Comparison of ENCODE assay signal across 11 cellular contexts in the genomic region with DNA sequence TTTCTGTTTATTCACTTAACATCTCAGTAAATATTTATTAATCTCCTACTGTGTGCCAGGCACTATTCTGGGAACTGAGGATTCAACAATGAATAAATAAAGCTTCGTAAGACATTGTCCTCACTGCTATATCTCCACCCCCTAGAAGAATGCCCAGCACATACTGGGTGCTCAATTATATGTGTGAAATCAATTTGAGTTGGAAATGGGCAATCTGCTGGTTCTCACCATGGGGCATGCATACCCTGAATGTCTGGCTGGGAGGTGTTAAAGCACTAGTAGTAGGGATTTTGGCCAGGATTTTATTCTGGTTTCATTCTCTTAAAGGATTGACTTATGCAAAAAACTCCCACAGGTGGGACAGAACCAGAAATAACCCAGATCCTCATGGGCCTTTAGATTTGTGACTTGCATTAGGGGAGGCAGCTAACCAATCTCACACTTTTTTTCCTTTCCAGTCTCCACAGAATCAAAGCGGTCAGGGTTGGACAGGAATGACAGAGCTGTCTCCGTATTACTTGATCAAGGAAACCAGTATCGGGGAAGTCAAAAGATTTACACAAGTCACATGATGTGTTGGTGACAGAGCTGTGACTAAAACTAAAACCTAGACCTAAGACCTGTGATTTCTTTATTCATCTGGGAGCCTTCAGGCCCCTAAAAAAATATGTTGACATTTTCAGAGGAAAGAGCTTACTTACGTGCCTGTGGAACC. TPM values are rescaled to one million over a fixed set of nuclear protein-coding genes. Genes with fewer than 3 reads are reported as not detected.
DNase-seq lines count a peak whose midpoint lies in the region; ATAC-seq and TF ChIP-seq lines count a peak whose summit lies in the region.
"Had no signal": no experiment of that assay in that cellular context is flagged by ENCODE, and none has a peak within 500 bp of the region (broad histone marks: within the 10 kb centered on the region; RNA-seq: fewer than 3 reads in every experiment).

No MANE protein-coding gene starts in this region.

- no peak for TF ChIP-seq CTCF in GM10266 (IDR thresholded peaks at IDR 0.05; ENCODE audit: control insufficient read depth, insufficient read depth, low read depth, missing control alignments)

- H3K27ac Mint-ChIP-seq in T-helper 1 cell treated with Interleukin-12 subunit alpha and Interleukin-12 subunit beta and Interleukin-4 antibody, amounts not matched to agents 30 μg/mL and 1 μg/mL, for 36 hours, result peak overlapping the region; percentile 80

- ATAC-seq in HG02642 (IDR thresholded peaks at IDR 0.05; ENCODE audit: poor library complexity, unreplicated experiment), result peak; percentile 57
- ATAC-seq: Panc1 had no signal

- no peaks in the 10 kb centered on the region for H3K9me3 Mint-ChIP-seq in T-helper 1 cell treated with Interleukin-12 subunit alpha and Interleukin-12 subunit beta and Interleukin-4 antibody, amounts not matched to agents 30 μg/mL and 1 μg/mL, for 36 hours

- peak; percentile 37 for DNase-seq in stimulated activated CD4-positive, alpha-beta T cell treated with anti-CD3 and anti-CD28 coated beads, Interleukin-4, amount 100 ng/mL, for 24 hours
- DNase-seq in stimulated activated CD4-positive, alpha-beta T cell treated with anti-CD3 and anti-CD28 coated beads, Interleukin-2, amount 100 ng/mL, for 48 hours, result no peak
- DNase-seq in UCSD-AML1 (lab: John Stamatoyannopoulos, UW; ENCODE audit: unreplicated experiment) (no peak), NCI-H2196 treated with DMSO at 0.1 percent for 48 hours (lab: John Stamatoyannopoulos, UW; ENCODE audit: unreplicated experiment) (no peak), cerebellum (ENCODE audit: low spot score) (no peak), GM10266 (ENCODE audit: extremely low spot score) (no peak)
- DNase-seq: C1 segment of cervical spinal cord, pancreas had no signal

- H3K4me1 Mint-ChIP-seq in T-helper 1 cell treated with Interleukin-12 subunit alpha and Interleukin-12 subunit beta and Interleukin-4 antibody, amounts not matched to agents 30 μg/mL and 1 μg/mL, for 36 hours (ENCODE audit: low read depth), result peaks cover 65% of the 10 kb centered on the region

- H3K27me3 Mint-ChIP-seq in T-helper 1 cell treated with Interleukin-12 subunit alpha and Interleukin-12 subunit beta and Interleukin-4 antibody, amounts not matched to agents 30 μg/mL and 1 μg/mL, for 36 hours (ENCODE audit: low read depth), result no peaks in the 10 kb centered on the region

- peaks cover 75% of the 10 kb centered on the region for H3K36me3 Mint-ChIP-seq in T-helper 1 cell treated with Interleukin-12 subunit alpha and Interleukin-12 subunit beta and Interleukin-4 antibody, amounts not matched to agents 30 μg/mL and 1 μg/mL, for 36 hours (ENCODE audit: low read depth)

- H3K4me3 Mint-ChIP-seq in T-helper 1 cell treated with Interleukin-12 subunit alpha and Interleukin-12 subunit beta and Interleukin-4 antibody, amounts not matched to agents 30 μg/mL and 1 μg/mL, for 36 hours, result peak overlapping the region; percentile 41

RNA-seq across cellular contexts. Expression of gene GFI1, which starts 12.8 kb away (rescaled TPM):
- not detected for total RNA-seq in cerebellum
